ENCODE assay signal across 8 cellular contexts in the genomic region with DNA sequence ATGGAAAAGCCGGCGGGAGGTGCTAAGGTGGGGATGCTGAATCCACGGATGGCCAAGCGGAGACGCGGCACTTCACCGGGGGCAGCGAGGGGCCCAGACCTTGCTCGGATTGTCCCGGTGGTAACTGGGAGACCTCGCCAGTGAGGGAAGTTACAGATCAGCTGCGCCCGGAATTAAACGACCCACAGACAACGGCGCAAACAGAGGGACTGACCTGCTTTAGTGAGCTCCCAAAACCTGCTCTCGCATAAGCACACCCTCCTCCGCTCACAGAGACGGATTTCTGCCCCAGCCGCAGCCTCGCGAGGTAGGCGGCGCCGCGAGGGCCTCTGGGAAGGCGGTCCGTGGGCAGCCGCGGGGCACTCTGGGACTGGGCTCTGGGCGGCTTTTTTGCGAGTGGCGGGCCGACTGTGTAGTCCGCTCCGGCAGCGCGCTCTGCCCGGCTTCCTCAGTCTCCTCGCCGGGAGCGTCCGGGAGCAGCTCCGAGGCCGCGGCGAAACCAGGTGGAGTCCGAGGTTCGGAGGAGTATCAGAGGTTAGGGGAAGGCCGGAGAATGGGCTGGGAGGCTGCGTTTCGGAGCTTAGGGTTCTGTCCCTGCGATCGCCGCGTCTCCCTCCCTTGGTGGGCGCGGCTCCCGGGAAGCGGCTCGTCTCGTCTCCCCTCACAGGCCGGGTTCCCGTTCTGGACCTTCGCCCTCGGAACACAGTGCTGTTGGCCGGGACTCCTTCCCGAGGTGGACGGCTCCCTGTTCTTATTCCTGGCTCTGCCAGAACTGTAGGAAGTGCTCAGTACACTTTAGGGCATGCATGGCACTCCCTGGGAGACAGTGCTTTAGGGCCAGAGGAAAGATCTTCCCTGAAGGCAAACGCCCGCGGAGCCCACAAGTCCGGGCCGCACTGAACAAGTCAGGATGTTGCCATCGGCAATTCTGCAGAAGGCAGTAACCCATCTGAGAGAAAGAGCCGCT. TPM values are rescaled to one million over a fixed set of nuclear protein-coding genes. Genes with fewer than 3 reads are reported as not detected.
DNase-seq lines count a peak whose midpoint lies in the region; ATAC-seq and TF ChIP-seq lines count a peak whose summit lies in the region.

A gene with protein sequence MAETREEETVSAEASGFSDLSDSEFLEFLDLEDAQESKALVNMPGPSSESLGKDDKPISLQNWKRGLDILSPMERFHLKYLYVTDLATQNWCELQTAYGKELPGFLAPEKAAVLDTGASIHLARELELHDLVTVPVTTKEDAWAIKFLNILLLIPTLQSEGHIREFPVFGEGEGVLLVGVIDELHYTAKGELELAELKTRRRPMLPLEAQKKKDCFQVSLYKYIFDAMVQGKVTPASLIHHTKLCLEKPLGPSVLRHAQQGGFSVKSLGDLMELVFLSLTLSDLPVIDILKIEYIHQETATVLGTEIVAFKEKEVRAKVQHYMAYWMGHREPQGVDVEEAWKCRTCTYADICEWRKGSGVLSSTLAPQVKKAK (plus strand): TSS at position 393 of the 967 bp plus-strand sequence. CDS start 5,778 bp downstream, outside the sequence.

- H3K27me3 Mint-ChIP-seq in nephron progenitor cell (ENCODE audit: low read depth, poor library complexity) = peaks cover 10% of the 10 kb centered on the region
- H3K27me3 Mint-ChIP-seq in stimulated activated naive CD8-positive, alpha-beta T cell treated with anti-CD3 and anti-CD28 coated beads, Interleukin-15, Interleukin-2, amounts not matched to agents 100 ng/mL and 50 ng/mL, for 24 hours = no peaks in the 10 kb centered on the region

- in situ Hi-C loops in Caki2 (cut with HindIII; ENCODE audit: low pct_unique_long_range_greater_than_20kb, low sequenced_read_pairs) = no loop called here
- in situ Hi-C loops in KBM-7 (cut with MboI; ENCODE audit: low pct_unique_long_range_greater_than_20kb, low sequenced_read_pairs) = no loop called here

- peaks cover 90% of the 10 kb centered on the region for H3K9me3 Mint-ChIP-seq in nephron progenitor cell
- peaks cover 28% of the 10 kb centered on the region for H3K9me3 Mint-ChIP-seq in stimulated activated naive CD8-positive, alpha-beta T cell treated with anti-CD3 and anti-CD28 coated beads, Interleukin-15, Interleukin-2, amounts not matched to agents 100 ng/mL and 50 ng/mL, for 24 hours

- H3K4me1 Mint-ChIP-seq in nephron progenitor cell = peaks cover 8% of the 10 kb centered on the region
- H3K4me1 Mint-ChIP-seq in stimulated activated naive CD8-positive, alpha-beta T cell treated with anti-CD3 and anti-CD28 coated beads, Interleukin-15, Interleukin-2, amounts not matched to agents 100 ng/mL and 50 ng/mL, for 24 hours (ENCODE audit: low read depth) = peaks cover 20% of the 10 kb centered on the region

- no peak for TF ChIP-seq CTCF in nephron progenitor cell (IDR thresholded peaks at IDR 0.05)

- peaks cover 88% of the 10 kb centered on the region for H3K36me3 Mint-ChIP-seq in nephron progenitor cell (ENCODE audit: low read depth)
- peaks cover 64% of the 10 kb centered on the region for H3K36me3 Mint-ChIP-seq in stimulated activated naive CD8-positive, alpha-beta T cell treated with anti-CD3 and anti-CD28 coated beads, Interleukin-15, Interleukin-2, amounts not matched to agents 100 ng/mL and 50 ng/mL, for 24 hours (ENCODE audit: low read depth)

- ATAC-seq in GM21526 (IDR thresholded peaks at IDR 0.05; ENCODE audit: low FRiP score, unreplicated experiment) = peak; percentile 88

- DNase-seq in Caki2 (ENCODE audit: low read depth) (peak; percentile 75), KBM-7 (peak; percentile 87), SHP77 treated with DMSO at 0.1 percent for 48 hours (lab: John Stamatoyannopoulos, UW) (peak; percentile 26), fibroblast of the conjunctiva (ENCODE audit: low read depth) (peak; percentile 40), nephron progenitor cell (peak; percentile 58)
- peak; percentile 94 for DNase-seq in activated effector memory CD4-positive, alpha-beta T cell treated with anti-CD3 and anti-CD28 coated beads, Interleukin-2, amount 50 U/mL, for 16 hours

- peak within 1 kb of the TSS; percentile 78 for H3K4me3 Mint-ChIP-seq in nephron progenitor cell
- H3K4me3 Mint-ChIP-seq in stimulated activated naive CD8-positive, alpha-beta T cell treated with anti-CD3 and anti-CD28 coated beads, Interleukin-15, Interleukin-2, amounts not matched to agents 100 ng/mL and 50 ng/mL, for 24 hours = peak within 1 kb of the TSS; percentile 81

- peak within 1 kb of the TSS; percentile 32 for H3K27ac Mint-ChIP-seq in nephron progenitor cell
- peak within 1 kb of the TSS; percentile 84 for H3K27ac Mint-ChIP-seq in stimulated activated naive CD8-positive, alpha-beta T cell treated with anti-CD3 and anti-CD28 coated beads, Interleukin-15, Interleukin-2, amounts not matched to agents 100 ng/mL and 50 ng/mL, for 24 hours

RNA-seq across cellular contexts. Expression of the gene that starts here (rescaled TPM):
- 5.2 and 6.5 TPM in 2 replicates for total RNA-seq in Caki2 (2014; rRNA removed; shearing (Covaris generic); ENCODE audit: low replicate concordance)

Comparison
In these comparisons a context has a peak if more than half of its experiments do, and no peak if none do; other contexts are left out.
1. Peak in every context shown above with its lines: DNase-seq and ATAC-seq.
2. DNase-seq: peak in every context shown above with its lines; median percentile 94 in activated effector memory CD4-positive, alpha-beta T cell treated with anti-CD3 and anti-CD28 coated beads, Interleukin-2, amount 50 U/mL, for 16 hours; 87 in KBM-7; 75 in Caki2; 58 in nephron progenitor cell; 40 in fibroblast of the conjunctiva; 26 in SHP77 treated with DMSO at 0.1 percent for 48 hours.